20 cellular contexts compared by ENCODE assay signal in genomic region chr3:52396011-52396906, GRCh38. TPM values are rescaled to one million over a fixed set of nuclear protein-coding genes. Genes with fewer than 3 reads are reported as not detected.
"Had no signal": no experiment of that assay in that cellular context is flagged by ENCODE, and none has a peak within 500 bp of the region (broad histone marks: within the 10 kb centered on the region; RNA-seq: fewer than 3 reads in every experiment).

No MANE protein-coding gene starts in this region.

- H3K27me3 Mint-ChIP-seq: activated CD4-positive, alpha-beta T cell treated with anti-CD3 and anti-CD28 coated beads, Interleukin-2, amount 10 ng/mL, durations not matched to agents 24 days and 14 days; activated CD8-positive, alpha-beta T cell treated with anti-CD3 and anti-CD28 coated beads for 36 hours; activated naive CD4-positive, alpha-beta T cell treated with anti-CD3 and anti-CD28 coated beads, Interleukin-2, amount 50 U/mL, for 24 hours had no signal

- H3K4me3 ChIP-seq: breast epithelium, esophagus squamous epithelium, tibial artery had no signal

- H3K27me3 ChIP-seq: breast epithelium, esophagus squamous epithelium, tibial artery had no signal

- H3K36me3 Mint-ChIP-seq: mesothelial cell of epicardium had no signal

- H3K4me1 ChIP-seq: breast epithelium, tibial artery had no signal

- DNase-seq: activated CD4-positive, alpha-beta T cell treated with anti-CD3 and anti-CD28 coated beads, Interleukin-2, amount 10 ng/mL, durations not matched to agents 24 days and 14 days; activated CD8-positive, alpha-beta T cell treated with anti-CD3 and anti-CD28 coated beads for 36 hours; activated T-cell treated with anti-CD3 and anti-CD28 coated beads, Interleukin-2, amount 50 U/mL, for 1 hour; cerebellar nuclear complex; effector CD8-positive, alpha-beta T cell; esophagus squamous epithelium; left colon; stimulated activated CD4-positive, alpha-beta T cell treated with anti-CD3 and anti-CD28 coated beads, Interleukin-12 subunit alpha, Interleukin-12 subunit beta, amount 100 ng/mL, for 4 hours; stimulated activated CD4-positive, alpha-beta T cell treated with anti-CD3 and anti-CD28 coated beads, Interleukin-1b, Interleukin-23, amount 100 ng/mL, for 48 hours; stimulated activated CD8-positive, alpha-beta memory T cell treated with anti-CD3 and anti-CD28 coated beads, Interleukin-4, amount 100 ng/mL, for 48 hours; stimulated activated naive CD4-positive, alpha-beta T cell treated with Interleukin-2 at 50 U/mL for 16 hours; T1000 had no signal

- H3K9me3 ChIP-seq: breast epithelium, esophagus squamous epithelium, tibial artery had no signal

- H3K4me1 Mint-ChIP-seq: activated CD4-positive, alpha-beta T cell treated with anti-CD3 and anti-CD28 coated beads, Interleukin-2, amount 10 ng/mL, durations not matched to agents 24 days and 14 days; activated naive CD4-positive, alpha-beta T cell treated with anti-CD3 and anti-CD28 coated beads, Interleukin-2, amount 50 U/mL, for 24 hours; mesothelial cell of epicardium had no signal

- H3K9me3 Mint-ChIP-seq: activated CD4-positive, alpha-beta T cell treated with anti-CD3 and anti-CD28 coated beads, Interleukin-2, amount 10 ng/mL, durations not matched to agents 24 days and 14 days; activated CD8-positive, alpha-beta T cell treated with anti-CD3 and anti-CD28 coated beads for 36 hours; activated naive CD4-positive, alpha-beta T cell treated with anti-CD3 and anti-CD28 coated beads, Interleukin-2, amount 50 U/mL, for 24 hours; mesothelial cell of epicardium had no signal

- H3K27ac ChIP-seq: breast epithelium, esophagus squamous epithelium, tibial artery had no signal

- H3K27ac Mint-ChIP-seq: activated CD4-positive, alpha-beta T cell treated with anti-CD3 and anti-CD28 coated beads, Interleukin-2, amount 10 ng/mL, durations not matched to agents 24 days and 14 days; activated CD8-positive, alpha-beta T cell treated with anti-CD3 and anti-CD28 coated beads for 36 hours; activated naive CD4-positive, alpha-beta T cell treated with anti-CD3 and anti-CD28 coated beads, Interleukin-2, amount 50 U/mL, for 24 hours; mesothelial cell of epicardium had no signal

- ATAC-seq: activated CD8-positive, alpha-beta T cell treated with anti-CD3 and anti-CD28 coated beads for 36 hours; left colon; SK-N-SH treated with all-trans-retinoic acid at 6 μM for 48 hours had no signal

- H3K4me3 Mint-ChIP-seq: activated CD4-positive, alpha-beta T cell treated with anti-CD3 and anti-CD28 coated beads, Interleukin-2, amount 10 ng/mL, durations not matched to agents 24 days and 14 days; activated CD8-positive, alpha-beta T cell treated with anti-CD3 and anti-CD28 coated beads for 36 hours; activated naive CD4-positive, alpha-beta T cell treated with anti-CD3 and anti-CD28 coated beads, Interleukin-2, amount 50 U/mL, for 24 hours; mesothelial cell of epicardium had no signal

RNA-seq across cellular contexts. Expression of gene SEMA3G, which starts 48.6 kb away (rescaled TPM):
- total RNA-seq: activated CD8-positive, alpha-beta T cell treated with anti-CD3 and anti-CD28 coated beads for 36 hours; osteocyte had no signal
- polyA plus RNA-seq: neural cell had no signal

RNA-seq across cellular contexts. Expression of gene TNNC1, which starts 57.6 kb away (rescaled TPM):
- total RNA-seq: lung microvascular endothelial cell, osteocyte had no signal
